8 cellular contexts compared by ENCODE assay signal in the genomic region with DNA sequence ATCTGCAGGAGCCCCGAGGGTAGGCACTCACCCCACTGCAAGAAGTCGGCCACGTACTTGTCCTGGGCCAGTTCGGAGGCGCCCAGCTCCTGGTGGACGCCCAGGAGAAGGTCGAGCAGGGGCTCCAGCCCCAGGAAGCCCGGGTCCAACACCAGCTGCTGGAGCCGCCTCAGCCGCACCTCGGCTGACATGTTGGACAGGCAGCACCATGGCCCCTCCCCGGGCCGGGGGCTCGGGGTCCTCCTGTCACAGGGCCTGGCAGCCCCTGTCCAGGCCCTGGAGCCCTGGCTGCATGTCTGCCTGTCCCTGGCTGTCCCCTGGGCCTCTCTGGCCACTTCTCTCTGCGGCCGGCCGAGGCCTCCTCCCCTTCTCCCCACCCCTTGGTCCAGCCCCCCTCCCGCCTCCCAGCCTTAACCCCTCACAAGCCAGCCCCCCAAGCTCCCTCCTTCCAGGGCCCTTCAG. TPM values are rescaled to one million over a fixed set of nuclear protein-coding genes. Genes with fewer than 3 reads are reported as not detected.
DNase-seq lines count a peak whose midpoint lies in the region; ATAC-seq and TF ChIP-seq lines count a peak whose summit lies in the region.

A gene with protein sequence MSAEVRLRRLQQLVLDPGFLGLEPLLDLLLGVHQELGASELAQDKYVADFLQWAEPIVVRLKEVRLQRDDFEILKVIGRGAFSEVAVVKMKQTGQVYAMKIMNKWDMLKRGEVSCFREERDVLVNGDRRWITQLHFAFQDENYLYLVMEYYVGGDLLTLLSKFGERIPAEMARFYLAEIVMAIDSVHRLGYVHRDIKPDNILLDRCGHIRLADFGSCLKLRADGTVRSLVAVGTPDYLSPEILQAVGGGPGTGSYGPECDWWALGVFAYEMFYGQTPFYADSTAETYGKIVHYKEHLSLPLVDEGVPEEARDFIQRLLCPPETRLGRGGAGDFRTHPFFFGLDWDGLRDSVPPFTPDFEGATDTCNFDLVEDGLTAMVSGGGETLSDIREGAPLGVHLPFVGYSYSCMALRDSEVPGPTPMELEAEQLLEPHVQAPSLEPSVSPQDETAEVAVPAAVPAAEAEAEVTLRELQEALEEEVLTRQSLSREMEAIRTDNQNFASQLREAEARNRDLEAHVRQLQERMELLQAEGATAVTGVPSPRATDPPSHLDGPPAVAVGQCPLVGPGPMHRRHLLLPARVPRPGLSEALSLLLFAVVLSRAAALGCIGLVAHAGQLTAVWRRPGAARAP (minus strand): TSS at position 329 of the 462 bp plus-strand sequence. CDS start 138 bp downstream, at position 191.

- no peaks in the 10 kb centered on the region for H3K9me3 ChIP-seq in muscle layer of colon (ENCODE audit: low read length)
- no peaks in the 10 kb centered on the region for H3K9me3 ChIP-seq in vagina
- no peaks in the 10 kb centered on the region for H3K9me3 ChIP-seq in HAP-1

- H3K27ac Mint-ChIP-seq in activated naive CD8-positive, alpha-beta T cell treated with anti-CD3 and anti-CD28 coated beads, Interleukin-2, amount 10 ng/mL, durations not matched to agents 7 days and 5 days = no peak within 1 kb of the TSS
- no peak within 1 kb of the TSS for H3K27ac Mint-ChIP-seq in activated naive CD8-positive, alpha-beta T cell treated with anti-CD3 and anti-CD28 coated beads for 36 hours

- peaks cover 36% of the 10 kb centered on the region for H3K27me3 Mint-ChIP-seq in activated naive CD8-positive, alpha-beta T cell treated with anti-CD3 and anti-CD28 coated beads, Interleukin-2, amount 10 ng/mL, durations not matched to agents 7 days and 5 days
- H3K27me3 Mint-ChIP-seq in activated naive CD8-positive, alpha-beta T cell treated with anti-CD3 and anti-CD28 coated beads for 36 hours = peaks cover 35% of the 10 kb centered on the region

- no peak for ATAC-seq in activated naive CD8-positive, alpha-beta T cell treated with anti-CD3 and anti-CD28 coated beads, Interleukin-2, amount 10 ng/mL, durations not matched to agents 7 days and 5 days (ENCODE audit: low read depth)
- ATAC-seq in GM19035 (IDR thresholded peaks at IDR 0.05; ENCODE audit: unreplicated experiment) = no peak

- H3K9me3 Mint-ChIP-seq in activated naive CD8-positive, alpha-beta T cell treated with anti-CD3 and anti-CD28 coated beads, Interleukin-2, amount 10 ng/mL, durations not matched to agents 7 days and 5 days = no peaks in the 10 kb centered on the region
- H3K9me3 Mint-ChIP-seq in activated naive CD8-positive, alpha-beta T cell treated with anti-CD3 and anti-CD28 coated beads for 36 hours = no peaks in the 10 kb centered on the region

- H3K36me3 Mint-ChIP-seq in activated naive CD8-positive, alpha-beta T cell treated with anti-CD3 and anti-CD28 coated beads, Interleukin-2, amount 10 ng/mL, durations not matched to agents 7 days and 5 days = peaks cover 2% of the 10 kb centered on the region
- H3K36me3 Mint-ChIP-seq in activated naive CD8-positive, alpha-beta T cell treated with anti-CD3 and anti-CD28 coated beads for 36 hours = peaks cover 23% of the 10 kb centered on the region

- in situ Hi-C loops in HAP-1 (cut with MboI; ENCODE audit: low sequenced_read_pairs) = no loop called here

- TF ChIP-seq CTCF in dorsolateral prefrontal cortex (IDR thresholded peaks at IDR 0.05 in 54 of 56, conservative IDR thresholded peaks at IDR 0.05 in 2 of 56; ENCODE audit: low read depth in 1 of 56, partially characterized antibody in 56 of 56) (no peak), vagina (IDR thresholded peaks at IDR 0.05) (no peak)

- no peak for TF ChIP-seq POLR2A in vagina (IDR thresholded peaks at IDR 0.05)

- DNase-seq in activated naive CD8-positive, alpha-beta T cell treated with anti-CD3 and anti-CD28 coated beads, Interleukin-2, amount 10 ng/mL, durations not matched to agents 7 days and 5 days = no peak
- no peak for DNase-seq in activated naive CD8-positive, alpha-beta T cell treated with anti-CD3 and anti-CD28 coated beads for 36 hours
- DNase-seq in dorsolateral prefrontal cortex = no peak
- no peak for DNase-seq in vagina (ENCODE audit: extremely low spot score in 2 of 2)
- DNase-seq in SIG-M5 (lab: John Stamatoyannopoulos, UW) = no peak
- DNase-seq in HAP-1 (ENCODE audit: low spot score in 2 of 2) = no peak

- H3K27ac ChIP-seq in dorsolateral prefrontal cortex = peak within 1 kb of the TSS in 46 of 59 donors; percentile 1 to 86 (median 62)
- H3K27ac ChIP-seq in muscle layer of colon (ENCODE audit: low read depth, low read length) = peak within 1 kb of the TSS; percentile 88
- H3K27ac ChIP-seq in vagina = peak within 1 kb of the TSS; percentile 90

- POLR2A ChIA-PET in activated naive CD8-positive, alpha-beta T cell treated with anti-CD3 and anti-CD28 coated beads, Interleukin-2, amount 10 ng/mL, durations not matched to agents 7 days and 5 days (lab: Charles Lee) = interaction anchor here (0.6 to 1.8 kb wide), 5 partner anchors 10 to 1963 kb away, joined by 3 to 9 read pairs (median 3); partner anchors contain the start of genes DMWD and SIX5

- H3K4me3 ChIP-seq in dorsolateral prefrontal cortex = peak within 1 kb of the TSS in 58 of 59 donors; percentile 7 to 65 (median 47)
- H3K4me3 ChIP-seq in muscle layer of colon (ENCODE audit: low read depth in 1 of 2, low read length in 2 of 2) = peak within 1 kb of the TSS; percentile 87 to 92
- H3K4me3 ChIP-seq in vagina = peak within 1 kb of the TSS; percentile 46 to 67
- no peak within 1 kb of the TSS for H3K4me3 ChIP-seq in HAP-1

- no peak within 1 kb of the TSS for H3K4me3 Mint-ChIP-seq in activated naive CD8-positive, alpha-beta T cell treated with anti-CD3 and anti-CD28 coated beads, Interleukin-2, amount 10 ng/mL, durations not matched to agents 7 days and 5 days
- no peak within 1 kb of the TSS for H3K4me3 Mint-ChIP-seq in activated naive CD8-positive, alpha-beta T cell treated with anti-CD3 and anti-CD28 coated beads for 36 hours

- H3K36me3 ChIP-seq in muscle layer of colon (ENCODE audit: insufficient read depth, low read length) = peaks cover 47% of the 10 kb centered on the region
- peaks cover 0 to 32% of the 10 kb centered on the region in 2 donors for H3K36me3 ChIP-seq in vagina
- peaks cover 27% of the 10 kb centered on the region for H3K36me3 ChIP-seq in HAP-1 (replicated peaks)

- intact Hi-C loops in dorsolateral prefrontal cortex (cut with DNase I) = no loop called here
- intact Hi-C loops in vagina (cut with DNase I) = no loop called here

- peak within 1 kb of the TSS; percentile 58 for H3K9ac ChIP-seq in muscle layer of colon (ENCODE audit: low read length)

- H3K4me1 ChIP-seq in muscle layer of colon (ENCODE audit: insufficient read depth, low read length) = peaks cover 52% of the 10 kb centered on the region
- H3K4me1 ChIP-seq in vagina = peaks cover 73% of the 10 kb centered on the region
- peaks cover 10% of the 10 kb centered on the region for H3K4me1 ChIP-seq in HAP-1

- no peaks in the 10 kb centered on the region for H3K27me3 ChIP-seq in dorsolateral prefrontal cortex
- peaks cover 0 to 4% of the 10 kb centered on the region in 2 donors for H3K27me3 ChIP-seq in muscle layer of colon (ENCODE audit: control insufficient read depth in 1 of 2, insufficient read depth in 2 of 2, low read length in 2 of 2)
- H3K27me3 ChIP-seq in vagina = no peaks in the 10 kb centered on the region
- no peaks in the 10 kb centered on the region for H3K27me3 ChIP-seq in HAP-1 (ENCODE audit: low read depth)

- H3K4me1 Mint-ChIP-seq in activated naive CD8-positive, alpha-beta T cell treated with anti-CD3 and anti-CD28 coated beads, Interleukin-2, amount 10 ng/mL, durations not matched to agents 7 days and 5 days = peaks cover 13% of the 10 kb centered on the region
- H3K4me1 Mint-ChIP-seq in activated naive CD8-positive, alpha-beta T cell treated with anti-CD3 and anti-CD28 coated beads for 36 hours = peaks cover 16% of the 10 kb centered on the region

RNA-seq across cellular contexts. Expression of the gene that starts here (rescaled TPM):
- 10 to 100 TPM; 26.4 to 32.2 TPM for total RNA-seq in activated naive CD8-positive, alpha-beta T cell treated with anti-CD3 and anti-CD28 coated beads, Interleukin-2, amount 10 ng/mL, durations not matched to agents 7 days and 5 days
- total RNA-seq in activated naive CD8-positive, alpha-beta T cell treated with anti-CD3 and anti-CD28 coated beads for 36 hours = 1 to 10 TPM; 7.3 to 8.6 TPM
- total RNA-seq in dorsolateral prefrontal cortex (100 to 1,000 TPM in 15 of 120 experiments, 10 to 100 TPM in 105; 43.1 to 137 (median 76.3) TPM), vagina (29.0 TPM)
